In the genomic region with DNA sequence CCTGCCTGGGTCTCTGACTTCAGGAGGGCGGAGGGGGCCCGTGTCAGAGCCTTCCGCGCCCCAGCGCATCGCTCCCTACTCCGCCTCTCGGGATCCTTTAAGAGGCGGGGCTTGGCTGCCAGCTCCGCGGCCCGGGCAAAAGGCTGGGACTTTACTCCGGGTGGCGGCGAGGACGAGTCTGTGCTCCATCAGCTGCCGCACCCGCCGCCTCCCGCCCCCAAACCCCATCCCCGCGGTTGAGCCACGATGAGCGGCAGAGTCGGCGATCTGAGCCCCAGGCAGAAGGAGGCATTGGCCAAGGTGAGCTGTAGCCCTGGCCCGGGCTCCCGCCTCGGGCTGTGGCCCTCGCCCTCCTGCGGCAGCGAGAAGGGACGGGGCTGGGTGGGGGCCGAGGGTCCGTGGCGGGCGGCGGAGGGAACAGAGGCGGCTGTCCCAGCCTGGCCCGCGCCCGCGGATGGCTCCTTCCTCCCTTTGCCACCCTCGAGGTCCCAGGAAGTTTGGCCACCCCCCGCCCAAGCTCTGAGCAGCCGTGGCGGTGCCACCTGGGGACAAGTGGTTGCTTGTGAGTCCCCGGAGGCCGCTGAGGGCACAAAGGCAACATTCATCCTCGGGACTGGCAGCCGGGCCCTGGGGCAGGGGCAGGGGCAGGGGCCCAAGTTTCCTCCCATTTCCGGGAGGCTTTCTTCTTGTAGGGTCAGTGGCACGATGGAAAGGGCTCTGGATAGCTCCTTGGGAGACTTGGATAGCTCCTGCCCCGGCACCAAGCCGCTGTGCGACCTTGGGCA, we compare ENCODE assay signal across 1 cellular context.
A peak's percentile ranks its signal among the peaks of the same experiment; 100 is the strongest.
TF ChIP-seq lines count a peak whose summit lies in the region.

SEC14L2 (plus strand) TSS at position 148 of the 785 bp plus-strand sequence; CDS start at position 247, 99 bp downstream.

TF ChIP-seq in HepG2, 621 proteins besides CTCF, POLR2A, EP300 and RAD21 (continued from another document and continues in another):
- TF ChIP-seq, protein P1, sequence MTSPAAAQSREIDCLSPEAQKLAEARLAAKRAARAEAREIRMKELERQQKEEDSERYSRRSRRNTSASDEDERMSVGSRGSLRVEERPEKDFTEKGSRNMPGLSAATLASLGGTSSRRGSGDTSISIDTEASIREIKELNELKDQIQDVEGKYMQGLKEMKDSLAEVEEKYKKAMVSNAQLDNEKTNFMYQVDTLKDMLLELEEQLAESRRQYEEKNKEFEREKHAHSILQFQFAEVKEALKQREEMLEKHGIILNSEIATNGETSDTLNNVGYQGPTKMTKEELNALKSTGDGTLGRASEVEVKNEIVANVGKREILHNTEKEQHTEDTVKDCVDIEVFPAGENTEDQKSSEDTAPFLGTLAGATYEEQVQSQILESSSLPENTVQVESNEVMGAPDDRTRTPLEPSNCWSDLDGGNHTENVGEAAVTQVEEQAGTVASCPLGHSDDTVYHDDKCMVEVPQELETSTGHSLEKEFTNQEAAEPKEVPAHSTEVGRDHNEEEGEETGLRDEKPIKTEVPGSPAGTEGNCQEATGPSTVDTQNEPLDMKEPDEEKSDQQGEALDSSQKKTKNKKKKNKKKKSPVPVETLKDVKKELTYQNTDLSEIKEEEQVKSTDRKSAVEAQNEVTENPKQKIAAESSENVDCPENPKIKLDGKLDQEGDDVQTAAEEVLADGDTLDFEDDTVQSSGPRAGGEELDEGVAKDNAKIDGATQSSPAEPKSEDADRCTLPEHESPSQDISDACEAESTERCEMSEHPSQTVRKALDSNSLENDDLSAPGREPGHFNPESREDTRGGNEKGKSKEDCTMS (CRISPR knock-in tag; conservative IDR thresholded peaks at IDR 0.05): no peak
- TF ChIP-seq SP140L (CRISPR knock-in tag; IDR thresholded peaks at IDR 0.05; ENCODE audit: borderline replicate concordance) (no peak), EZH2 (conservative IDR thresholded peaks at IDR 0.05; ENCODE audit: low read depth, low read length) (no peak), ZNF33A (CRISPR knock-in tag; IDR thresholded peaks at IDR 0.05; ENCODE audit: borderline replicate concordance) (no peak), ZNF232 (CRISPR knock-in tag; IDR thresholded peaks at IDR 0.05; ENCODE audit: borderline replicate concordance) (no peak), MEIS1 (CRISPR knock-in tag; IDR thresholded peaks at IDR 0.05; ENCODE audit: borderline replicate concordance) (no peak), SRY (CRISPR knock-in tag; IDR thresholded peaks at IDR 0.05) (no peak), ZNF879 (CRISPR knock-in tag; IDR thresholded peaks at IDR 0.05) (no peak), RFX5 (IDR thresholded peaks at IDR 0.05; ENCODE audit: low read depth, low read length) (no peak), CBFB (CRISPR knock-in tag; IDR thresholded peaks at IDR 0.05) (no peak), ZMAT3 (CRISPR knock-in tag; conservative IDR thresholded peaks at IDR 0.05) (0 out of 2 replicates have a peak, but pooled peaks have one; percentile 29), ZNF598 (CRISPR knock-in tag; IDR thresholded peaks at IDR 0.05; ENCODE audit: borderline replicate concordance) (no peak), REL (CRISPR knock-in tag; conservative IDR thresholded peaks at IDR 0.05) (no peak), ZNF281 (CRISPR knock-in tag; IDR thresholded peaks at IDR 0.05; ENCODE audit: borderline replicate concordance) (no peak), HNF4G (IDR thresholded peaks at IDR 0.05; ENCODE audit: borderline replicate concordance, low read depth, low read length) (no peak), HNF4G (CRISPR knock-in tag; IDR thresholded peaks at IDR 0.05; ENCODE audit: borderline replicate concordance, low read depth) (no peak), ZNF138 (CRISPR knock-in tag; IDR thresholded peaks at IDR 0.05; ENCODE audit: low read depth) (no peak), ZSCAN29 (CRISPR knock-in tag; conservative IDR thresholded peaks at IDR 0.05) (no peak), ZGPAT (CRISPR knock-in tag; IDR thresholded peaks at IDR 0.05) (no peak), RNF2 (conservative IDR thresholded peaks at IDR 0.05; ENCODE audit: low read depth) (no peak), ELF4 (CRISPR knock-in tag; IDR thresholded peaks at IDR 0.05; ENCODE audit: borderline replicate concordance) (no peak), KLF9 (CRISPR knock-in tag; IDR thresholded peaks at IDR 0.05; ENCODE audit: low read depth) (no peak), CENPT (CRISPR knock-in tag; IDR thresholded peaks at IDR 0.05; ENCODE audit: low read depth) (no peak), TCF7 (IDR thresholded peaks at IDR 0.05; ENCODE audit: low read depth) (no peak), KLF6 (CRISPR knock-in tag; IDR thresholded peaks at IDR 0.05) (0 out of 2 replicates have a peak, but pooled peaks have one; percentile 4), ZNF124 (CRISPR knock-in tag; IDR thresholded peaks at IDR 0.05) (no peak), TMF1 (CRISPR knock-in tag; IDR thresholded peaks at IDR 0.05; ENCODE audit: low read depth) (0 out of 2 replicates have a peak, but pooled peaks have one; percentile 37), ATRX (CRISPR knock-in tag; IDR thresholded peaks at IDR 0.05; ENCODE audit: borderline replicate concordance) (no peak), ZNF430 (CRISPR knock-in tag; IDR thresholded peaks at IDR 0.05) (no peak), ESRRA (CRISPR knock-in tag; IDR thresholded peaks at IDR 0.05; ENCODE audit: low read depth) (peak; percentile 43; the same call in 1 of the 2 replicates), ZBTB2 (CRISPR knock-in tag; IDR thresholded peaks at IDR 0.05; ENCODE audit: low read depth) (no peak), NFYC (CRISPR knock-in tag; IDR thresholded peaks at IDR 0.05) (no peak), IRF2 (CRISPR knock-in tag; IDR thresholded peaks at IDR 0.05) (no peak), ARNT2 (CRISPR knock-in tag; IDR thresholded peaks at IDR 0.05; ENCODE audit: low read depth) (peak; percentile 22; the same call in 1 of the 2 replicates), HMGXB4 (CRISPR knock-in tag; IDR thresholded peaks at IDR 0.05; ENCODE audit: borderline replicate concordance in 1 of 2, low read depth in 1 of 2) (peak in 1 of 2 experiments; percentile 60; a peak in 1 of 4 replicates), CHD4 (IDR thresholded peaks at IDR 0.05; ENCODE audit: borderline replicate concordance, low read length) (no peak), ZNF75D (CRISPR knock-in tag; IDR thresholded peaks at IDR 0.05; ENCODE audit: borderline replicate concordance) (no peak), ZNF569 (CRISPR knock-in tag; IDR thresholded peaks at IDR 0.05; ENCODE audit: borderline replicate concordance) (no peak), ZNF619 (CRISPR knock-in tag; IDR thresholded peaks at IDR 0.05) (no peak), SIX1 (CRISPR knock-in tag; IDR thresholded peaks at IDR 0.05; ENCODE audit: borderline replicate concordance) (no peak), CHCHD3 (CRISPR knock-in tag; IDR thresholded peaks at IDR 0.05) (no peak), PAWR (CRISPR knock-in tag; IDR thresholded peaks at IDR 0.05; ENCODE audit: borderline replicate concordance) (no peak), ETV5 (CRISPR knock-in tag; IDR thresholded peaks at IDR 0.05; ENCODE audit: borderline replicate concordance) (no peak)
- TF ChIP-seq, protein P2, sequence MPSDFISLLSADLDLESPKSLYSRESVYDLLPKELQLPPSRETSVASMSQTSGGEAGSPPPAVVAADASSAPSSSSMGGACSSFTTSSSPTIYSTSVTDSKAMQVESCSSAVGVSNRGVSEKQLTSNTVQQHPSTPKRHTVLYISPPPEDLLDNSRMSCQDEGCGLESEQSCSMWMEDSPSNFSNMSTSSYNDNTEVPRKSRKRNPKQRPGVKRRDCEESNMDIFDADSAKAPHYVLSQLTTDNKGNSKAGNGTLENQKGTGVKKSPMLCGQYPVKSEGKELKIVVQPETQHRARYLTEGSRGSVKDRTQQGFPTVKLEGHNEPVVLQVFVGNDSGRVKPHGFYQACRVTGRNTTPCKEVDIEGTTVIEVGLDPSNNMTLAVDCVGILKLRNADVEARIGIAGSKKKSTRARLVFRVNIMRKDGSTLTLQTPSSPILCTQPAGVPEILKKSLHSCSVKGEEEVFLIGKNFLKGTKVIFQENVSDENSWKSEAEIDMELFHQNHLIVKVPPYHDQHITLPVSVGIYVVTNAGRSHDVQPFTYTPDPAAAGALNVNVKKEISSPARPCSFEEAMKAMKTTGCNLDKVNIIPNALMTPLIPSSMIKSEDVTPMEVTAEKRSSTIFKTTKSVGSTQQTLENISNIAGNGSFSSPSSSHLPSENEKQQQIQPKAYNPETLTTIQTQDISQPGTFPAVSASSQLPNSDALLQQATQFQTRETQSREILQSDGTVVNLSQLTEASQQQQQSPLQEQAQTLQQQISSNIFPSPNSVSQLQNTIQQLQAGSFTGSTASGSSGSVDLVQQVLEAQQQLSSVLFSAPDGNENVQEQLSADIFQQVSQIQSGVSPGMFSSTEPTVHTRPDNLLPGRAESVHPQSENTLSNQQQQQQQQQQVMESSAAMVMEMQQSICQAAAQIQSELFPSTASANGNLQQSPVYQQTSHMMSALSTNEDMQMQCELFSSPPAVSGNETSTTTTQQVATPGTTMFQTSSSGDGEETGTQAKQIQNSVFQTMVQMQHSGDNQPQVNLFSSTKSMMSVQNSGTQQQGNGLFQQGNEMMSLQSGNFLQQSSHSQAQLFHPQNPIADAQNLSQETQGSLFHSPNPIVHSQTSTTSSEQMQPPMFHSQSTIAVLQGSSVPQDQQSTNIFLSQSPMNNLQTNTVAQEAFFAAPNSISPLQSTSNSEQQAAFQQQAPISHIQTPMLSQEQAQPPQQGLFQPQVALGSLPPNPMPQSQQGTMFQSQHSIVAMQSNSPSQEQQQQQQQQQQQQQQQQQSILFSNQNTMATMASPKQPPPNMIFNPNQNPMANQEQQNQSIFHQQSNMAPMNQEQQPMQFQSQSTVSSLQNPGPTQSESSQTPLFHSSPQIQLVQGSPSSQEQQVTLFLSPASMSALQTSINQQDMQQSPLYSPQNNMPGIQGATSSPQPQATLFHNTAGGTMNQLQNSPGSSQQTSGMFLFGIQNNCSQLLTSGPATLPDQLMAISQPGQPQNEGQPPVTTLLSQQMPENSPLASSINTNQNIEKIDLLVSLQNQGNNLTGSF (CRISPR knock-in tag; IDR thresholded peaks at IDR 0.05): no peak
- TF ChIP-seq, protein P3, sequence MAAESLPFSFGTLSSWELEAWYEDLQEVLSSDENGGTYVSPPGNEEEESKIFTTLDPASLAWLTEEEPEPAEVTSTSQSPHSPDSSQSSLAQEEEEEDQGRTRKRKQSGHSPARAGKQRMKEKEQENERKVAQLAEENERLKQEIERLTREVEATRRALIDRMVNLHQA (CRISPR knock-in tag; IDR thresholded peaks at IDR 0.05): no peak
- TF ChIP-seq, protein P4, sequence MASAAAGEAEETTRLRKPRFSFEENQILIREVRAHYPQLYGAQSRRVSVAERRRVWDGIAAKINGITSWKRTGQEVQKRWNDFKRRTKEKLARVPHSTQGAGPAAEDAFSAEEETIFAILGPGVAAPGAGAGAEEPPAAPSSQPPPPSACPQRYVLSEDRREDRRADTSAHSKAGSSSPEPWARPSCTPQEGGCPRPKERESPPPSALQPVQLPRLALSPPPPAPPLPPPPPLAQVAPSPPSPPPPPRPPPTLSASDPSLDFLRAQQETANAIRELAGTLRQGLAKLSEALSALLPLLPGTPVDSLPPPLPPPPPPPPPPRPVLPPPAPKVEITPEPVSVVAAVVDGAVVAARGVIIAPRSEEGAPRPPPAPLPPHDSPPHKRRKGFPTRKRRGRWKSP (CRISPR knock-in tag; IDR thresholded peaks at IDR 0.05): no peak; the same call in 1 of the 2 replicates
